In genomic region chr6:163992701-163993100, GRCh38 we compare ENCODE assay signal across 28 cellular contexts.
"Had no signal": no experiment of that assay in that cellular context is flagged by ENCODE, and none has a peak within 500 bp of the region (broad histone marks: within the 10 kb centered on the region; RNA-seq: fewer than 3 reads in every experiment).

No MANE protein-coding gene starts in this region.

- DNase-seq: activated CD4-positive, alpha-beta memory T cell treated with anti-CD3 and anti-CD28 coated beads, Interleukin-2, amount 10 ng/mL, durations not matched to agents 7 days and 5 days; activated CD4-positive, alpha-beta T cell treated with anti-CD3 and anti-CD28 coated beads for 1 hour; activated CD4-positive, alpha-beta T cell treated with anti-CD3 and anti-CD28 coated beads, Interleukin-2, amount 10 ng/mL, durations not matched to agents 7 days and 5 days; activated CD8-positive, alpha-beta memory T cell treated with anti-CD3 and anti-CD28 coated beads, Interleukin-2, amount 50 U/mL, for 48 hours; activated gamma-delta T cell treated with Interleukin-2 at 50 U/mL for 16 hours; activated naive CD4-positive, alpha-beta T cell treated with anti-CD3 and anti-CD28 coated beads, Interleukin-2, amount 50 U/mL, for 16 hours; activated T-cell treated with anti-CD3 and anti-CD28 coated beads, Interleukin-2, amount 50 U/mL, for 24 hours; amniotic stem cell; effector CD8-positive, alpha-beta T cell; left ventricle myocardium inferior; mucosa of descending colon; ovary; small intestine; stimulated activated CD4-positive, alpha-beta T cell treated with anti-CD3 and anti-CD28 coated beads, Interleukin-4, amount 100 ng/mL, for 24 hours; stimulated activated CD8-positive, alpha-beta memory T cell treated with anti-CD3 and anti-CD28 coated beads, Interleukin-4, amount 100 ng/mL, for 48 hours; stimulated activated naive B cell treated with anti-CD40 and anti-IgM and Interleukin-4, amounts not matched to agents 10 μg/mL and 1 μg/mL and 100 μg/mL, for 72 hours; stomach; T-helper 17 cell; T1000; tibial artery; upper lobe of right lung had no signal

- H3K4me3 ChIP-seq: left ventricle myocardium inferior, lung, mucosa of descending colon, ovary, stomach, tibial artery, upper lobe of right lung had no signal

- ATAC-seq: activated T-helper 17 cell treated with anti-CD3 and anti-CD28 coated beads, Interleukin-2, amount 50 U/mL, for 72 hours; mucosa of descending colon; sciatic nerve; stimulated activated naive B cell treated with anti-CD40 and anti-IgM and Interleukin-4, amounts not matched to agents 10 μg/mL and 1 μg/mL and 100 μg/mL, for 72 hours; T-helper 17 cell; upper lobe of right lung had no signal

- FAIRE-seq: colon, endometrium, frontal cortex, islet of Langerhans, small intestine had no signal
